ENCODE assay signal across 15 cellular contexts in the genomic region with DNA sequence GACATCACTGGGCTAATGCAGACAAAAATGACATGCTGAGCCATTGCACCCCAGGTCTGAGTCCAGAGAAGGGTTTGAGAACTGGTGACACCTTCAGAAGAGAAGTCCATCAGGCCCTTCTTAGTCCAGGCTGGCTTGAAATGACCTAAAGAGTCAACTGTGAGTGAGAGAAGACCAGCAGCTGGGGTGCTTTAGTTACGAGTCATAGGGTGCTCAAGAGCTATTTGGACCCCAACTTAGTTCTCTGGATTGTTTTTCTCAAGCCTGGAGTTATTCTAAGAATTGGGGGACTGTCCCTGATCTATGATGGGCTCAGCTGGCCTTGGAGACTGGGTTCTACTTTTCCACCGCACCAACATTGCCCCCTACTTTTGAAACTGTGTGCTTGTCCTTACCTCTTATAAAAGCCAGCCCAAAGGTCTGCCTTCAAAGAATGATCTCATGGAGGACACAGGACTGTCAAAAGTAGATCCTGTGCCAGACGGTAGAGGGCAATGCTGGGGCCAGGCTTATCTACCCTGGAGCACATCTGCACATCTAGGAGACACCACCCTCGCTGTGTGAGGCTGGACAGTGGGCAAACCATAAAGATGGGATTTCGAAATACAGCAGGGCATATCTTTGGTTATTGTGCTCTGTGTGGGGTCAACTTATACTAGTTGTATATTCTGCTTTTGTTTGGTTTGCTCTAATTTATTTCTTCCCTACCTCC.
DNase-seq lines count a peak whose midpoint lies in the region; ATAC-seq, FAIRE-seq and TF ChIP-seq lines count a peak whose summit lies in the region.
"Had no signal": no experiment of that assay in that cellular context is flagged by ENCODE, and none has a peak within 500 bp of the region (broad histone marks: within the 10 kb centered on the region; RNA-seq: fewer than 3 reads in every experiment).

No MANE protein-coding gene starts in this region.

- H3K27ac ChIP-seq in astrocyte (ENCODE audit: low read depth, low read length): no peak overlapping the region
- H3K27ac ChIP-seq in osteoblast (ENCODE audit: low read depth, low read length): no peak overlapping the region
- H3K27ac ChIP-seq: A549, VCaP had no signal

- no peak for FAIRE-seq in astrocyte (lab: Jason Lieb, UNC)
- FAIRE-seq: A549, endometrium had no signal

- peaks cover 3% of the 10 kb centered on the region for H3K9me3 Mint-ChIP-seq in astrocyte (ENCODE audit: unreplicated experiment)

- no peaks in the 10 kb centered on the region for H3K36me3 Mint-ChIP-seq in astrocyte (ENCODE audit: low read depth, unreplicated experiment)

- H3K27me3 ChIP-seq in astrocyte (ENCODE audit: insufficient read depth, low read length) (no peaks in the 10 kb centered on the region), osteoblast (ENCODE audit: insufficient read depth, low read length) (no peaks in the 10 kb centered on the region), HAP-1 (ENCODE audit: low read depth) (no peaks in the 10 kb centered on the region)

- no peak for ATAC-seq in GM18519 (IDR thresholded peaks at IDR 0.05; ENCODE audit: low FRiP score, unreplicated experiment)
- no peak for ATAC-seq in GM21360 (IDR thresholded peaks at IDR 0.05; ENCODE audit: unreplicated experiment)

- no peaks in the 10 kb centered on the region for H3K9me3 ChIP-seq in astrocyte (ENCODE audit: insufficient read depth, low read depth, low read length)
- no peaks in the 10 kb centered on the region for H3K9me3 ChIP-seq in osteoblast (ENCODE audit: low read depth, low read length)
- H3K9me3 ChIP-seq in HAP-1: no peaks in the 10 kb centered on the region
- H3K9me3 ChIP-seq: A549 had no signal

- no peak overlapping the region for H3K4me3 Mint-ChIP-seq in astrocyte (ENCODE audit: unreplicated experiment)

- no peak overlapping the region for H3K4me2 ChIP-seq in astrocyte (ENCODE audit: low read length)
- H3K4me2 ChIP-seq in osteoblast (ENCODE audit: insufficient read depth, low read length): no peak overlapping the region
- H3K4me2 ChIP-seq: A549 had no signal

- no peak overlapping the region for H3K27ac Mint-ChIP-seq in astrocyte (ENCODE audit: unreplicated experiment)

- H3K4me1 ChIP-seq in astrocyte (ENCODE audit: insufficient read depth, low read length) (no peaks in the 10 kb centered on the region), osteoblast (ENCODE audit: insufficient read depth, low read length) (peaks cover 6% of the 10 kb centered on the region), HAP-1 (no peaks in the 10 kb centered on the region)
- H3K4me1 ChIP-seq: A549 had no signal

- no peaks in the 10 kb centered on the region for H4K20me1 ChIP-seq in astrocyte (ENCODE audit: insufficient read depth, low read length)
- no peaks in the 10 kb centered on the region for H4K20me1 ChIP-seq in osteoblast (ENCODE audit: insufficient read depth, low read length)

- DNase-seq in NCI-H748 (lab: John Stamatoyannopoulos, UW; ENCODE audit: unreplicated experiment): peak; percentile 14
- DNase-seq in NCI-H748 treated with DMSO at 0.1 percent for 48 hours (lab: John Stamatoyannopoulos, UW): no peak
- DNase-seq in LNCaP clone FGC (ENCODE audit: low read depth): no peak
- DNase-seq in astrocyte (ENCODE audit: low read depth): peak; percentile 11
- DNase-seq in osteoblast (ENCODE audit: insufficient read length, low spot score, missing footprints): peak; percentile 37
- DNase-seq in HAP-1 (ENCODE audit: low spot score in 2 of 2): no peak
- DNase-seq: activated naive CD4-positive, alpha-beta T cell treated with anti-CD3 and anti-CD28 coated beads, Interleukin-2, amount 50 U/mL, for 16 hours; NCI-H2081 treated with DMSO at 0.1 percent for 48 hours; occipital lobe; substantia nigra had no signal

- H3K79me2 ChIP-seq in astrocyte (ENCODE audit: insufficient read depth, low read length): no peaks in the 10 kb centered on the region
- H3K79me2 ChIP-seq in osteoblast (ENCODE audit: insufficient read depth, low read length): no peaks in the 10 kb centered on the region

- peak; percentile 26; the same call in 1 of the 2 replicates for TF ChIP-seq CTCF in LNCaP clone FGC (IDR thresholded peaks at IDR 0.05; ENCODE audit: control insufficient read depth, extremely low read depth, insufficient read depth)
- TF ChIP-seq CTCF in astrocyte (IDR thresholded peaks at IDR 0.05; ENCODE audit: insufficient read depth, low read depth, low read length): no peak
- TF ChIP-seq CTCF in osteoblast (IDR thresholded peaks at IDR 0.05; ENCODE audit: extremely low read depth, low read depth, low read length): no peak

- H3K4me3 ChIP-seq in LNCaP clone FGC (ENCODE audit: low read depth, low read length) (no peak overlapping the region), astrocyte (ENCODE audit: insufficient read depth, low read depth, low read length) (no peak overlapping the region), osteoblast (ENCODE audit: insufficient read depth, low read length) (no peak overlapping the region), HAP-1 (no peak overlapping the region)
- H3K4me3 ChIP-seq: A549 had no signal

- H2AFZ ChIP-seq in astrocyte (ENCODE audit: low read depth, low read length): no peak overlapping the region
- no peak overlapping the region for H2AFZ ChIP-seq in osteoblast (ENCODE audit: low read length)

- in situ Hi-C loops in HAP-1 (cut with MboI; ENCODE audit: low sequenced_read_pairs): no loop called here

- peaks cover 14% of the 10 kb centered on the region for H3K27me3 Mint-ChIP-seq in astrocyte (ENCODE audit: low read depth, unreplicated experiment)

- no peaks in the 10 kb centered on the region for H3K36me3 ChIP-seq in astrocyte (ENCODE audit: insufficient read depth, low read length)
- no peaks in the 10 kb centered on the region for H3K36me3 ChIP-seq in osteoblast (ENCODE audit: insufficient read depth, low read length)
- H3K36me3 ChIP-seq in HAP-1 (replicated peaks): no peaks in the 10 kb centered on the region

- H3K9ac ChIP-seq in astrocyte (ENCODE audit: low read length): no peak overlapping the region

- no peaks in the 10 kb centered on the region for H3K4me1 Mint-ChIP-seq in astrocyte (ENCODE audit: low read depth, unreplicated experiment)

Comparison
In these comparisons a context has a peak if more than half of its experiments do, and no peak if none do; other contexts are left out.
1. DNase-seq: peak in NCI-H748 (single experiment), astrocyte (single experiment) and osteoblast (single experiment); none in NCI-H748 treated with DMSO at 0.1 percent for 48 hours (single experiment), LNCaP clone FGC (single experiment) and HAP-1 (0 of 2).